8 cellular contexts compared by ENCODE assay signal in the genomic region with DNA sequence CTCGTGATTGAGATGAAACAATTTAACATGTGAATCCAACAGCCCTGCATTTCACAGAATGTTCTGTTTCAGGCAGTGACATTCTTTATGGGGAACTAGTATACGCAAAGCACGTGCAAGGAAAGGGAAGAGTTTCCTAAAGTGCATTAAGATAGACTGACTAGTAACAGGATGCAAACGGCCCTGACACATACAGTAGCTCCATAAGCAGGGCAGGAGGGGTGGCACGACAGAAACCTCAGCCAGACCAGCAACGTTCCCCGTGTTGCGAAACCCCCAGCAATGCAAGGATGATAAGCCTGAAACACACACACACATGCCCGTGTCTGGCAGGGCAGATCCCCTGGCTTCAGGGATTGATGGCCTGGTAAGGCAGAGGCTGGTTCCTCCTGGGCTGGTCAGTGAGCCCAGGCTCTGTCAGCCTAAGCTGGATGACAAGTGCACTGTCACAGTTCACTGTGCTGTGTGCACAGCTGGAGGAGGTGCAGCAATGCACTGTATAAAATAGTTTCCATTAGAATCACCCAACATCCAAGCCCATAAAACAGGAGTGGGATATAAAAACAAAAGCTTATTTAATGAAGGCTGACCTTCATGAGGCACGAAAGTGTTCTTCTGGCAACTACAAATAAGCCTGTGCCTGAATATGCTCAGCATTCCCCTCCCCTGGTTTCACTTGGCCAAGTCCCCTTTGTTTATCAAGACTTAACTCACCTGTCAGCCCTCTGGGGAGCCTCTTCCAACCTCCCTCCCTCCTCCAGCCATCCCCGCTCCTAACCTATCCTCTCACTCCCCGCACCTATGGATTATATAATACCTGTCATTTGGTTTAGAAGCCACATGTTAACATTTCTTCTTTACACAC.
DNase-seq lines count a peak whose midpoint lies in the region; ATAC-seq and TF ChIP-seq lines count a peak whose summit lies in the region.

No MANE protein-coding gene starts in this region.

- peaks cover 54% of the 10 kb centered on the region for H3K4me1 Mint-ChIP-seq in dendritic cell treated with granulocyte-macrophage colony-stimulating factor and Interleukin-4, amounts not matched to agents 40 ng/mL and 50 ng/mL, for 4 days (ENCODE audit: low read depth)
- H3K4me1 Mint-ChIP-seq in naive thymus-derived CD8-positive, alpha-beta T cell: peaks cover 29 to 60% (median 49%) of the 10 kb centered on the region in 4 donors

- no peaks in the 10 kb centered on the region for H3K27me3 Mint-ChIP-seq in dendritic cell treated with granulocyte-macrophage colony-stimulating factor and Interleukin-4, amounts not matched to agents 40 ng/mL and 50 ng/mL, for 4 days
- no peaks in the 10 kb centered on the region for H3K27me3 Mint-ChIP-seq in naive thymus-derived CD8-positive, alpha-beta T cell

- intact Hi-C loops in dendritic cell treated with granulocyte-macrophage colony-stimulating factor and Interleukin-4, amounts not matched to agents 40 ng/mL and 50 ng/mL, for 4 days (cut with micrococcal nuclease): no loop called here

- H3K4me3 Mint-ChIP-seq in dendritic cell treated with granulocyte-macrophage colony-stimulating factor and Interleukin-4, amounts not matched to agents 40 ng/mL and 50 ng/mL, for 4 days: no peak overlapping the region
- H3K4me3 Mint-ChIP-seq in naive thymus-derived CD8-positive, alpha-beta T cell: peak overlapping the region in 6 of 10 donors; percentile 15 to 75 (median 70)

- TF ChIP-seq POLR2A in GM18505 (IDR thresholded peaks at IDR 0.05; ENCODE audit: borderline replicate concordance, extremely low read depth, insufficient read depth, insufficient read length): no peak

- H3K27ac Mint-ChIP-seq in dendritic cell treated with granulocyte-macrophage colony-stimulating factor and Interleukin-4, amounts not matched to agents 40 ng/mL and 50 ng/mL, for 4 days: peak overlapping the region; percentile 42
- H3K27ac Mint-ChIP-seq in naive thymus-derived CD8-positive, alpha-beta T cell: peak overlapping the region in 3 of 10 donors; percentile 39 to 84 (median 64)

- peak; percentile 57 for DNase-seq in COR-L47 (lab: John Stamatoyannopoulos, UW)
- DNase-seq in NCI-H345 (lab: John Stamatoyannopoulos, UW): peak; percentile 5
- no peak for DNase-seq in naive thymus-derived CD8-positive, alpha-beta T cell
- no peak for DNase-seq in NCI-H526 (lab: John Stamatoyannopoulos, UW)
- DNase-seq in cerebellar nuclear complex (lab: John Stamatoyannopoulos, UW): no peak

- no peak for ATAC-seq in naive thymus-derived CD8-positive, alpha-beta T cell
- no peak for ATAC-seq in GM21723 (IDR thresholded peaks at IDR 0.05; ENCODE audit: unreplicated experiment)
- ATAC-seq in GM18505 (IDR thresholded peaks at IDR 0.05; ENCODE audit: unreplicated experiment): no peak

- POLR2A ChIA-PET in naive thymus-derived CD8-positive, alpha-beta T cell (lab: Charles Lee): no interaction called here

- H3K9me3 Mint-ChIP-seq in dendritic cell treated with granulocyte-macrophage colony-stimulating factor and Interleukin-4, amounts not matched to agents 40 ng/mL and 50 ng/mL, for 4 days: no peaks in the 10 kb centered on the region
- no peaks in the 10 kb centered on the region for H3K9me3 Mint-ChIP-seq in naive thymus-derived CD8-positive, alpha-beta T cell

- peaks cover 76% of the 10 kb centered on the region for H3K36me3 Mint-ChIP-seq in dendritic cell treated with granulocyte-macrophage colony-stimulating factor and Interleukin-4, amounts not matched to agents 40 ng/mL and 50 ng/mL, for 4 days (ENCODE audit: low read depth)
- peaks cover 0 to 29% (median 5%) of the 10 kb centered on the region in 3 donors for H3K36me3 Mint-ChIP-seq in naive thymus-derived CD8-positive, alpha-beta T cell

Comparison
In these comparisons a context has a peak if more than half of its experiments do, and no peak if none do; other contexts are left out.
1. DNase-seq: peak in COR-L47 (single experiment) and NCI-H345 (single experiment); none in naive thymus-derived CD8-positive, alpha-beta T cell (0 of 10), NCI-H526 (0 of 2) and cerebellar nuclear complex (0 of 2).